In genomic region chr4:111221371-111221770, GRCh38 we compare ENCODE assay signal across 29 cellular contexts.
"Had no signal": no experiment of that assay in that cellular context is flagged by ENCODE, and none has a peak within 500 bp of the region (broad histone marks: within the 10 kb centered on the region; RNA-seq: fewer than 3 reads in every experiment).

No MANE protein-coding gene starts in this region.

- H3K4me3 ChIP-seq: stomach, suprapubic skin, testis, thoracic aorta, thyroid gland, tibial artery, tibial nerve, transverse colon, upper lobe of left lung, upper lobe of right lung, uterus, vagina had no signal

- H3K36me3 ChIP-seq: stomach, suprapubic skin, thoracic aorta, thyroid gland, tibial artery, tibial nerve, transverse colon, upper lobe of left lung, upper lobe of right lung, uterus, vagina had no signal

- FAIRE-seq: urothelium cell line had no signal

- ATAC-seq: stimulated activated effector memory CD8-positive, alpha-beta T cell treated with anti-CD3 and anti-CD28 coated beads, Interleukin-12 subunit alpha, Interleukin-12 subunit beta, amount 100 ng/mL, for 72 hours; stimulated activated memory B cell treated with anti-CD40 and anti-IgM and Interleukin-4, amounts not matched to agents 10 μg/mL and 1 μg/mL and 100 μg/mL, for 72 hours; stimulated activated naive B cell treated with anti-CD40 and anti-IgM and Interleukin-4, amounts not matched to agents 10 μg/mL and 1 μg/mL and 100 μg/mL, for 72 hours; stimulated activated naive CD8-positive, alpha-beta T cell treated with anti-CD3 and anti-CD28 coated beads, Interleukin-15, amount 100 ng/mL, for 72 hours; stimulated activated naive CD8-positive, alpha-beta T cell treated with anti-CD3 and anti-CD28 coated beads, Interleukin-15, Interleukin-2, amounts not matched to agents 100 U/mL and 50 U/mL, for 24 hours; upper lobe of right lung had no signal

- H3K27ac ChIP-seq: stomach, suprapubic skin, testis, thoracic aorta, thyroid gland, tibial artery, tibial nerve, transverse colon, upper lobe of left lung, upper lobe of right lung, uterus, vagina had no signal

- H3K9me3 ChIP-seq: suprapubic skin, testis, thoracic aorta, thyroid gland, tibial artery, tibial nerve, transverse colon, upper lobe of right lung, uterus, vagina had no signal

- H3K27ac Mint-ChIP-seq: stimulated activated effector memory CD8-positive, alpha-beta T cell treated with anti-CD3 and anti-CD28 coated beads, Interleukin-12 subunit alpha, Interleukin-12 subunit beta, amount 100 ng/mL, for 72 hours; stimulated activated memory B cell treated with anti-CD40 and anti-IgM and Interleukin-4, amounts not matched to agents 10 μg/mL and 1 μg/mL and 100 μg/mL, for 72 hours; stimulated activated naive B cell treated with anti-CD40 and anti-IgM and Interleukin-4, amounts not matched to agents 10 μg/mL and 1 μg/mL and 100 μg/mL, for 72 hours; stimulated activated naive CD8-positive, alpha-beta T cell treated with anti-CD3 and anti-CD28 coated beads, Interleukin-15, amount 100 ng/mL, for 72 hours; stimulated activated naive CD8-positive, alpha-beta T cell treated with anti-CD3 and anti-CD28 coated beads, Interleukin-15, Interleukin-2, amounts not matched to agents 100 ng/mL and 50 ng/mL, for 24 hours; type B pancreatic cell had no signal

- H3K36me3 Mint-ChIP-seq: stimulated activated effector memory CD8-positive, alpha-beta T cell treated with anti-CD3 and anti-CD28 coated beads, Interleukin-12 subunit alpha, Interleukin-12 subunit beta, amount 100 ng/mL, for 72 hours; stimulated activated memory B cell treated with anti-CD40 and anti-IgM and Interleukin-4, amounts not matched to agents 10 μg/mL and 1 μg/mL and 100 μg/mL, for 72 hours; stimulated activated naive B cell treated with anti-CD40 and anti-IgM and Interleukin-4, amounts not matched to agents 10 μg/mL and 1 μg/mL and 100 μg/mL, for 72 hours; type B pancreatic cell had no signal

- DNase-seq: stimulated activated CD4-positive, alpha-beta T cell treated with anti-CD3 and anti-CD28 coated beads, Interleukin-2, amount 100 ng/mL, for 48 hours; stimulated activated CD4-positive, alpha-beta T cell treated with anti-CD3 and anti-CD28 coated beads, Interleukin-4, amount 100 ng/mL, for 1 hour; stimulated activated CD4-positive, alpha-beta T cell treated with anti-CD3 and anti-CD28 coated beads, Interleukin-4, amount 100 ng/mL, for 24 hours; stimulated activated CD4-positive, alpha-beta T cell treated with anti-CD3 and anti-CD28 coated beads, Interleukin-4, amount 100 ng/mL, for 4 hours; stimulated activated CD8-positive, alpha-beta memory T cell treated with anti-CD3 and anti-CD28 coated beads, Interleukin-4, amount 100 ng/mL, for 48 hours; stimulated activated naive B cell treated with anti-CD40 and anti-IgM and Interleukin-4, amounts not matched to agents 10 μg/mL and 1 μg/mL and 100 μg/mL, for 72 hours; stimulated activated naive CD4-positive, alpha-beta T cell; stimulated activated naive CD4-positive, alpha-beta T cell treated with Interleukin-2 at 50 U/mL for 16 hours; stimulated activated naive CD8-positive, alpha-beta T cell treated with anti-CD3 and anti-CD28 coated beads, Interleukin-15, amount 100 ng/mL, for 72 hours; stimulated activated naive CD8-positive, alpha-beta T cell treated with anti-CD3 and anti-CD28 coated beads, Interleukin-15, Interleukin-2, amounts not matched to agents 100 U/mL and 50 U/mL, for 24 hours; stomach; substantia nigra; testis; thyroid gland; tibial artery; transverse colon; trophoblast cell; upper lobe of left lung; upper lobe of right lung; uterus had no signal

- H3K4me1 Mint-ChIP-seq: stimulated activated effector memory CD8-positive, alpha-beta T cell treated with anti-CD3 and anti-CD28 coated beads, Interleukin-12 subunit alpha, Interleukin-12 subunit beta, amount 100 ng/mL, for 72 hours; stimulated activated memory B cell treated with anti-CD40 and anti-IgM and Interleukin-4, amounts not matched to agents 10 μg/mL and 1 μg/mL and 100 μg/mL, for 72 hours; stimulated activated naive B cell treated with anti-CD40 and anti-IgM and Interleukin-4, amounts not matched to agents 10 μg/mL and 1 μg/mL and 100 μg/mL, for 72 hours; stimulated activated naive CD8-positive, alpha-beta T cell treated with anti-CD3 and anti-CD28 coated beads, Interleukin-15, amount 100 ng/mL, for 72 hours had no signal

- H3K27me3 Mint-ChIP-seq: stimulated activated memory B cell treated with anti-CD40 and anti-IgM and Interleukin-4, amounts not matched to agents 10 μg/mL and 1 μg/mL and 100 μg/mL, for 72 hours; stimulated activated naive B cell treated with anti-CD40 and anti-IgM and Interleukin-4, amounts not matched to agents 10 μg/mL and 1 μg/mL and 100 μg/mL, for 72 hours; stimulated activated naive CD8-positive, alpha-beta T cell treated with anti-CD3 and anti-CD28 coated beads, Interleukin-15, amount 100 ng/mL, for 72 hours; stimulated activated naive CD8-positive, alpha-beta T cell treated with anti-CD3 and anti-CD28 coated beads, Interleukin-15, Interleukin-2, amounts not matched to agents 100 ng/mL and 50 ng/mL, for 24 hours; type B pancreatic cell had no signal

- H3K9me3 Mint-ChIP-seq: stimulated activated memory B cell treated with anti-CD40 and anti-IgM and Interleukin-4, amounts not matched to agents 10 μg/mL and 1 μg/mL and 100 μg/mL, for 72 hours; stimulated activated naive B cell treated with anti-CD40 and anti-IgM and Interleukin-4, amounts not matched to agents 10 μg/mL and 1 μg/mL and 100 μg/mL, for 72 hours; stimulated activated naive CD8-positive, alpha-beta T cell treated with anti-CD3 and anti-CD28 coated beads, Interleukin-15, amount 100 ng/mL, for 72 hours; stimulated activated naive CD8-positive, alpha-beta T cell treated with anti-CD3 and anti-CD28 coated beads, Interleukin-15, Interleukin-2, amounts not matched to agents 100 ng/mL and 50 ng/mL, for 24 hours; type B pancreatic cell had no signal

- H3K4me1 ChIP-seq: stomach, suprapubic skin, testis, thyroid gland, tibial artery, tibial nerve, transverse colon, upper lobe of left lung, upper lobe of right lung, uterus, vagina had no signal

- H3K4me3 Mint-ChIP-seq: stimulated activated effector memory CD8-positive, alpha-beta T cell treated with anti-CD3 and anti-CD28 coated beads, Interleukin-12 subunit alpha, Interleukin-12 subunit beta, amount 100 ng/mL, for 72 hours; stimulated activated memory B cell treated with anti-CD40 and anti-IgM and Interleukin-4, amounts not matched to agents 10 μg/mL and 1 μg/mL and 100 μg/mL, for 72 hours; stimulated activated naive B cell treated with anti-CD40 and anti-IgM and Interleukin-4, amounts not matched to agents 10 μg/mL and 1 μg/mL and 100 μg/mL, for 72 hours; stimulated activated naive CD8-positive, alpha-beta T cell treated with anti-CD3 and anti-CD28 coated beads, Interleukin-15, amount 100 ng/mL, for 72 hours; stimulated activated naive CD8-positive, alpha-beta T cell treated with anti-CD3 and anti-CD28 coated beads, Interleukin-15, Interleukin-2, amounts not matched to agents 100 ng/mL and 50 ng/mL, for 24 hours; type B pancreatic cell had no signal

- H3K27me3 ChIP-seq: stomach, suprapubic skin, testis, thyroid gland, tibial artery, tibial nerve, transverse colon, upper lobe of left lung, upper lobe of right lung, uterus, vagina had no signal
